22 cellular contexts compared by ENCODE assay signal in genomic region chr20:39213476-39214145, GRCh38.
"Had no signal": no experiment of that assay in that cellular context is flagged by ENCODE, and none has a peak within 500 bp of the region (broad histone marks: within the 10 kb centered on the region; RNA-seq: fewer than 3 reads in every experiment).

No MANE protein-coding gene starts in this region.

- H3K4me3 ChIP-seq: coronary artery, esophagus squamous epithelium, gastrocnemius medialis, heart right ventricle, left lung, lower lobe of right lung had no signal

- H3K27ac ChIP-seq: coronary artery, epithelial cell of prostate, esophagus squamous epithelium, gastrocnemius medialis, heart right ventricle, left lung, lower lobe of right lung had no signal

- H3K9me3 ChIP-seq: esophagus squamous epithelium, gastrocnemius medialis, heart right ventricle, left lung, lower lobe of right lung had no signal

- ATAC-seq: effector memory CD8-positive, alpha-beta T cell; esophagus mucosa; gastrocnemius medialis; heart right ventricle; left cardiac atrium; left lung; left ventricle myocardium superior; lower lobe of right lung; naive thymus-derived CD4-positive, alpha-beta T cell had no signal

- H3K27me3 ChIP-seq: gastrocnemius medialis, left lung had no signal

- DNase-seq: effector CD8-positive, alpha-beta T cell; effector memory CD8-positive, alpha-beta T cell; endodermal cell; erythroblast; esophagus squamous epithelium; foreskin fibroblast; foreskin melanocyte; gastrocnemius medialis; glutamatergic neuron; head of caudate nucleus; heart right ventricle; hippocampal formation; left cardiac atrium; left lung; left ventricle myocardium superior; lower lobe of right lung; mesenchymal stem cell; midbrain; naive thymus-derived CD4-positive, alpha-beta T cell had no signal

- H3K4me1 ChIP-seq: gastrocnemius medialis, heart right ventricle, left lung, lower lobe of right lung had no signal

- H3K36me3 ChIP-seq: esophagus squamous epithelium, gastrocnemius medialis, heart right ventricle, left lung, lower lobe of right lung had no signal
